ENCODE assay signal across 2 cellular contexts in the genomic region with DNA sequence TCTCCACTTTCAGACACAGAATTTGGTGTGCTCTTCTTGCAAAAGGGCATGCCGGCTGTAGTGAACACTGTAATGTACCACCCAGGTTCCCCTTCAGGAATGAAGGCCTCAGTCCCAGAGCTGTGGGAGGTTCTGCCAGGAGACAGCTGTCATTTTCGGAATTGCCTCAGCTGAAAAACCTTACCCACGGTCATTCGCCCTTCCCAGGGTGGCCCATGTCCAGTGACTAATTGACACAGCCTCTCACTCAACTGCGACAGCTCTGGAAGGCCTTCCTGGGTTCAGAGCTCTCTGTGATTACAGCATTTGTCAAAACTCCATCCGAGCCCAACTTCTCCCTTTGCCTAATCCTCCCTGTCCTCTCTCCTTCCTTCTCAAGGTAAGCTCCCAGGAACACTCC.
TF ChIP-seq lines count a peak whose summit lies in the region.

No MANE protein-coding gene starts in this region.

TF ChIP-seq in K562, 482 proteins besides CTCF, POLR2A, EP300 and RAD21:
- TF ChIP-seq ZNF239 (CRISPR knock-in tag; IDR thresholded peaks at IDR 0.05) (no peak), RFX7 (CRISPR knock-in tag; IDR thresholded peaks at IDR 0.05) (no peak), STAT5B (CRISPR knock-in tag; IDR thresholded peaks at IDR 0.05) (no peak), CBX1 (IDR thresholded peaks at IDR 0.05; ENCODE audit: low read depth) (no peak), ZNF75A (CRISPR knock-in tag; IDR thresholded peaks at IDR 0.05) (no peak), ZNF282 (CRISPR knock-in tag; IDR thresholded peaks at IDR 0.05) (no peak), ETV6 (IDR thresholded peaks at IDR 0.05; ENCODE audit: borderline replicate concordance in 1 of 2, low read depth in 2 of 2, low read length in 1 of 2) (no peak), ETV6 (CRISPR knock-in tag; IDR thresholded peaks at IDR 0.05; ENCODE audit: borderline replicate concordance) (no peak), BMI1 (IDR thresholded peaks at IDR 0.05; ENCODE audit: low read length) (no peak), ZNF583 (CRISPR knock-in tag; IDR thresholded peaks at IDR 0.05) (no peak), ZC3H4 (CRISPR knock-in tag; IDR thresholded peaks at IDR 0.05; ENCODE audit: borderline replicate concordance) (no peak)
- TF ChIP-seq, protein P1, sequence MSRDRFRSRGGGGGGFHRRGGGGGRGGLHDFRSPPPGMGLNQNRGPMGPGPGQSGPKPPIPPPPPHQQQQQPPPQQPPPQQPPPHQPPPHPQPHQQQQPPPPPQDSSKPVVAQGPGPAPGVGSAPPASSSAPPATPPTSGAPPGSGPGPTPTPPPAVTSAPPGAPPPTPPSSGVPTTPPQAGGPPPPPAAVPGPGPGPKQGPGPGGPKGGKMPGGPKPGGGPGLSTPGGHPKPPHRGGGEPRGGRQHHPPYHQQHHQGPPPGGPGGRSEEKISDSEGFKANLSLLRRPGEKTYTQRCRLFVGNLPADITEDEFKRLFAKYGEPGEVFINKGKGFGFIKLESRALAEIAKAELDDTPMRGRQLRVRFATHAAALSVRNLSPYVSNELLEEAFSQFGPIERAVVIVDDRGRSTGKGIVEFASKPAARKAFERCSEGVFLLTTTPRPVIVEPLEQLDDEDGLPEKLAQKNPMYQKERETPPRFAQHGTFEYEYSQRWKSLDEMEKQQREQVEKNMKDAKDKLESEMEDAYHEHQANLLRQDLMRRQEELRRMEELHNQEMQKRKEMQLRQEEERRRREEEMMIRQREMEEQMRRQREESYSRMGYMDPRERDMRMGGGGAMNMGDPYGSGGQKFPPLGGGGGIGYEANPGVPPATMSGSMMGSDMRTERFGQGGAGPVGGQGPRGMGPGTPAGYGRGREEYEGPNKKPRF (IDR thresholded peaks at IDR 0.05; ENCODE audit: low read depth, low read length) = no peak
- TF ChIP-seq, protein P2, sequence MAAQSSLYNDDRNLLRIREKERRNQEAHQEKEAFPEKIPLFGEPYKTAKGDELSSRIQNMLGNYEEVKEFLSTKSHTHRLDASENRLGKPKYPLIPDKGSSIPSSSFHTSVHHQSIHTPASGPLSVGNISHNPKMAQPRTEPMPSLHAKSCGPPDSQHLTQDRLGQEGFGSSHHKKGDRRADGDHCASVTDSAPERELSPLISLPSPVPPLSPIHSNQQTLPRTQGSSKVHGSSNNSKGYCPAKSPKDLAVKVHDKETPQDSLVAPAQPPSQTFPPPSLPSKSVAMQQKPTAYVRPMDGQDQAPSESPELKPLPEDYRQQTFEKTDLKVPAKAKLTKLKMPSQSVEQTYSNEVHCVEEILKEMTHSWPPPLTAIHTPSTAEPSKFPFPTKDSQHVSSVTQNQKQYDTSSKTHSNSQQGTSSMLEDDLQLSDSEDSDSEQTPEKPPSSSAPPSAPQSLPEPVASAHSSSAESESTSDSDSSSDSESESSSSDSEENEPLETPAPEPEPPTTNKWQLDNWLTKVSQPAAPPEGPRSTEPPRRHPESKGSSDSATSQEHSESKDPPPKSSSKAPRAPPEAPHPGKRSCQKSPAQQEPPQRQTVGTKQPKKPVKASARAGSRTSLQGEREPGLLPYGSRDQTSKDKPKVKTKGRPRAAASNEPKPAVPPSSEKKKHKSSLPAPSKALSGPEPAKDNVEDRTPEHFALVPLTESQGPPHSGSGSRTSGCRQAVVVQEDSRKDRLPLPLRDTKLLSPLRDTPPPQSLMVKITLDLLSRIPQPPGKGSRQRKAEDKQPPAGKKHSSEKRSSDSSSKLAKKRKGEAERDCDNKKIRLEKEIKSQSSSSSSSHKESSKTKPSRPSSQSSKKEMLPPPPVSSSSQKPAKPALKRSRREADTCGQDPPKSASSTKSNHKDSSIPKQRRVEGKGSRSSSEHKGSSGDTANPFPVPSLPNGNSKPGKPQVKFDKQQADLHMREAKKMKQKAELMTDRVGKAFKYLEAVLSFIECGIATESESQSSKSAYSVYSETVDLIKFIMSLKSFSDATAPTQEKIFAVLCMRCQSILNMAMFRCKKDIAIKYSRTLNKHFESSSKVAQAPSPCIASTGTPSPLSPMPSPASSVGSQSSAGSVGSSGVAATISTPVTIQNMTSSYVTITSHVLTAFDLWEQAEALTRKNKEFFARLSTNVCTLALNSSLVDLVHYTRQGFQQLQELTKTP (IDR thresholded peaks at IDR 0.05; ENCODE audit: low read depth in 1 of 2, partially characterized antibody in 2 of 2) = no peak
- TF ChIP-seq, protein P3, sequence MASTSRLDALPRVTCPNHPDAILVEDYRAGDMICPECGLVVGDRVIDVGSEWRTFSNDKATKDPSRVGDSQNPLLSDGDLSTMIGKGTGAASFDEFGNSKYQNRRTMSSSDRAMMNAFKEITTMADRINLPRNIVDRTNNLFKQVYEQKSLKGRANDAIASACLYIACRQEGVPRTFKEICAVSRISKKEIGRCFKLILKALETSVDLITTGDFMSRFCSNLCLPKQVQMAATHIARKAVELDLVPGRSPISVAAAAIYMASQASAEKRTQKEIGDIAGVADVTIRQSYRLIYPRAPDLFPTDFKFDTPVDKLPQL (IDR thresholded peaks at IDR 0.05; ENCODE audit: extremely low read depth, insufficient read length) = no peak

TF ChIP-seq in SK-N-SH, 30 proteins besides CTCF, POLR2A, EP300 and RAD21:
- no peak for TF ChIP-seq RXRA (IDR thresholded peaks at IDR 0.05; ENCODE audit: borderline replicate concordance, low read depth)
- TF ChIP-seq, protein P4, sequence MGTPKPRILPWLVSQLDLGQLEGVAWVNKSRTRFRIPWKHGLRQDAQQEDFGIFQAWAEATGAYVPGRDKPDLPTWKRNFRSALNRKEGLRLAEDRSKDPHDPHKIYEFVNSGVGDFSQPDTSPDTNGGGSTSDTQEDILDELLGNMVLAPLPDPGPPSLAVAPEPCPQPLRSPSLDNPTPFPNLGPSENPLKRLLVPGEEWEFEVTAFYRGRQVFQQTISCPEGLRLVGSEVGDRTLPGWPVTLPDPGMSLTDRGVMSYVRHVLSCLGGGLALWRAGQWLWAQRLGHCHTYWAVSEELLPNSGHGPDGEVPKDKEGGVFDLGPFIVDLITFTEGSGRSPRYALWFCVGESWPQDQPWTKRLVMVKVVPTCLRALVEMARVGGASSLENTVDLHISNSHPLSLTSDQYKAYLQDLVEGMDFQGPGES (IDR thresholded peaks at IDR 0.05; ENCODE audit: low read depth, low read length) = no peak
- TF ChIP-seq FOXJ3 (CRISPR knock-in tag; IDR thresholded peaks at IDR 0.05) = no peak
- TF ChIP-seq RCOR1 (IDR thresholded peaks at IDR 0.05; ENCODE audit: low read length) = no peak
- no peak for TF ChIP-seq EZH2phosphoT487 (IDR thresholded peaks at IDR 0.05; ENCODE audit: borderline replicate concordance, low read depth)
- TF ChIP-seq TAF1 (IDR thresholded peaks at IDR 0.05; ENCODE audit: borderline replicate concordance, low read depth, low read length) = no peak
- TF ChIP-seq NFIC (IDR thresholded peaks at IDR 0.05; ENCODE audit: borderline replicate concordance) = no peak
- TF ChIP-seq, protein P5, sequence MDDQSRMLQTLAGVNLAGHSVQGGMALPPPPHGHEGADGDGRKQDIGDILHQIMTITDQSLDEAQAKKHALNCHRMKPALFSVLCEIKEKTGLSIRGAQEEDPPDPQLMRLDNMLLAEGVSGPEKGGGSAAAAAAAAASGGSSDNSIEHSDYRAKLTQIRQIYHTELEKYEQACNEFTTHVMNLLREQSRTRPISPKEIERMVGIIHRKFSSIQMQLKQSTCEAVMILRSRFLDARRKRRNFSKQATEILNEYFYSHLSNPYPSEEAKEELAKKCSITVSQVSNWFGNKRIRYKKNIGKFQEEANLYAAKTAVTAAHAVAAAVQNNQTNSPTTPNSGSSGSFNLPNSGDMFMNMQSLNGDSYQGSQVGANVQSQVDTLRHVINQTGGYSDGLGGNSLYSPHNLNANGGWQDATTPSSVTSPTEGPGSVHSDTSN (IDR thresholded peaks at IDR 0.05) = no peak
- no peak for TF ChIP-seq RFX5 (IDR thresholded peaks at IDR 0.05; ENCODE audit: low read length)
- TF ChIP-seq, protein P6, sequence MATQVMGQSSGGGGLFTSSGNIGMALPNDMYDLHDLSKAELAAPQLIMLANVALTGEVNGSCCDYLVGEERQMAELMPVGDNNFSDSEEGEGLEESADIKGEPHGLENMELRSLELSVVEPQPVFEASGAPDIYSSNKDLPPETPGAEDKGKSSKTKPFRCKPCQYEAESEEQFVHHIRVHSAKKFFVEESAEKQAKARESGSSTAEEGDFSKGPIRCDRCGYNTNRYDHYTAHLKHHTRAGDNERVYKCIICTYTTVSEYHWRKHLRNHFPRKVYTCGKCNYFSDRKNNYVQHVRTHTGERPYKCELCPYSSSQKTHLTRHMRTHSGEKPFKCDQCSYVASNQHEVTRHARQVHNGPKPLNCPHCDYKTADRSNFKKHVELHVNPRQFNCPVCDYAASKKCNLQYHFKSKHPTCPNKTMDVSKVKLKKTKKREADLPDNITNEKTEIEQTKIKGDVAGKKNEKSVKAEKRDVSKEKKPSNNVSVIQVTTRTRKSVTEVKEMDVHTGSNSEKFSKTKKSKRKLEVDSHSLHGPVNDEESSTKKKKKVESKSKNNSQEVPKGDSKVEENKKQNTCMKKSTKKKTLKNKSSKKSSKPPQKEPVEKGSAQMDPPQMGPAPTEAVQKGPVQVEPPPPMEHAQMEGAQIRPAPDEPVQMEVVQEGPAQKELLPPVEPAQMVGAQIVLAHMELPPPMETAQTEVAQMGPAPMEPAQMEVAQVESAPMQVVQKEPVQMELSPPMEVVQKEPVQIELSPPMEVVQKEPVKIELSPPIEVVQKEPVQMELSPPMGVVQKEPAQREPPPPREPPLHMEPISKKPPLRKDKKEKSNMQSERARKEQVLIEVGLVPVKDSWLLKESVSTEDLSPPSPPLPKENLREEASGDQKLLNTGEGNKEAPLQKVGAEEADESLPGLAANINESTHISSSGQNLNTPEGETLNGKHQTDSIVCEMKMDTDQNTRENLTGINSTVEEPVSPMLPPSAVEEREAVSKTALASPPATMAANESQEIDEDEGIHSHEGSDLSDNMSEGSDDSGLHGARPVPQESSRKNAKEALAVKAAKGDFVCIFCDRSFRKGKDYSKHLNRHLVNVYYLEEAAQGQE (IDR thresholded peaks at IDR 0.05; ENCODE audit: low read depth, low read length) = no peak
- no peak for TF ChIP-seq POLR2AphosphoS5 (IDR thresholded peaks at IDR 0.05; ENCODE audit: low read depth, low read length)
- TF ChIP-seq FOXM1 (IDR thresholded peaks at IDR 0.05; ENCODE audit: low read depth) = no peak
- TF ChIP-seq TEAD4 (IDR thresholded peaks at IDR 0.05; ENCODE audit: borderline replicate concordance, insufficient read depth) = no peak
- TF ChIP-seq, protein P7, sequence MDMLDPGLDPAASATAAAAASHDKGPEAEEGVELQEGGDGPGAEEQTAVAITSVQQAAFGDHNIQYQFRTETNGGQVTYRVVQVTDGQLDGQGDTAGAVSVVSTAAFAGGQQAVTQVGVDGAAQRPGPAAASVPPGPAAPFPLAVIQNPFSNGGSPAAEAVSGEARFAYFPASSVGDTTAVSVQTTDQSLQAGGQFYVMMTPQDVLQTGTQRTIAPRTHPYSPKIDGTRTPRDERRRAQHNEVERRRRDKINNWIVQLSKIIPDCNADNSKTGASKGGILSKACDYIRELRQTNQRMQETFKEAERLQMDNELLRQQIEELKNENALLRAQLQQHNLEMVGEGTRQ (IDR thresholded peaks at IDR 0.05; ENCODE audit: borderline replicate concordance, low read depth, low read length) = no peak
- no peak for TF ChIP-seq NRF1 (IDR thresholded peaks at IDR 0.05; ENCODE audit: low read depth, low read length)
